ENCODE assay signal across 13 cellular contexts in the genomic region with DNA sequence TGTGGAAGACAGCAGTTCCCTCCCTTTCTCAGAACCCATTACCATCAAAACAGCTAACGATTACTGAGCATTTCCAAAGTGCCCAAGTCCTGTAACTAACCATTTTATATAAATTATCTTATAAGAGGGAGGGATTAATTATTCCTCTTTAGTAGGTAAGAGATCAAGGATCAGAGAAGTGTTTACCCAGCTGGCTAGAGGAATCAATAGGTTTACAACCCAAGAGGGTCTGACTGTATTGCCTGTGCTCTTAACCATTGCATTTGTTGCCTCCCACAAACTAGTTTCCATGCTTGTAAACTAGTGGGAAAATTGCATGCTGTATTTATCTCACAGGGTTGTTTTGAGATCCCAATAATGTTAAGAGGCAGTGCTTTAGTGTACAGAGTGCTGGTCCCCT. TPM values are rescaled to one million over a fixed set of nuclear protein-coding genes. Genes with fewer than 3 reads are reported as not detected.
DNase-seq lines count a peak whose midpoint lies in the region; ATAC-seq, FAIRE-seq and TF ChIP-seq lines count a peak whose summit lies in the region.
"Had no signal": no experiment of that assay in that cellular context is flagged by ENCODE, and none has a peak within 500 bp of the region (broad histone marks: within the 10 kb centered on the region; RNA-seq: fewer than 3 reads in every experiment).

No MANE protein-coding gene starts in this region.

- H3K79me2 ChIP-seq in HepG2 (ENCODE audit: insufficient read depth, low read length) (no peaks in the 10 kb centered on the region), OCI-LY7 (ENCODE audit: insufficient read depth, low read depth, low read length) (no peaks in the 10 kb centered on the region)

- no peak for FAIRE-seq in HepG2 (lab: Jason Lieb, UNC)
- FAIRE-seq: H54 had no signal

- POLR2A ChIA-PET in HepG2 (lab: Yijun Ruan, JAX): interaction anchor here (1.1 to 4.2 kb wide), 6 partner anchors 11 to 81 kb away, joined by 3 to 32 read pairs (median 4); a partner anchor contains a TSS
- POLR2A ChIA-PET in OCI-LY7 (lab: Charles Lee): interaction anchor here (0.7 to 1.9 kb wide), 3 partner anchors 9 to 37 kb away, joined by 3 to 5 read pairs (median 3); no protein-coding TSS in a partner anchor

- TF ChIP-seq EP300 in HepG2 (IDR thresholded peaks at IDR 0.05; ENCODE audit: low read depth in 2 of 2, low read length in 2 of 2): no peak
- TF ChIP-seq EP300 in HepG2 (CRISPR knock-in tag; IDR thresholded peaks at IDR 0.05; ENCODE audit: borderline replicate concordance): no peak

- in situ Hi-C loops in HepG2 (cut with HindIII; ENCODE audit: extremely low pct_ligation_motif_present, low pct_unique_long_range_greater_than_20kb): no loop called here

- H3K27me3 ChIP-seq in HepG2 (ENCODE audit: control insufficient read depth in 1 of 2, insufficient read depth in 2 of 2, low read length in 2 of 2) (peaks cover 2 to 5% of the 10 kb centered on the region in 2 experiments; a peak in 2 of 5 replicates), right lobe of liver (no peaks in the 10 kb centered on the region), thoracic aorta (replicated peaks; ENCODE audit: insufficient read depth) (no peaks in the 10 kb centered on the region), spleen (replicated peaks in 1 of 7) (peaks cover 0 to 26% (median 4%) of the 10 kb centered on the region in 7 donors)

- no peaks in the 10 kb centered on the region for H3K9me2 ChIP-seq in OCI-LY7 (ENCODE audit: insufficient read depth, low read length)

- H3K4me2 ChIP-seq in HepG2 (ENCODE audit: low read depth, low read length) (peak overlapping the region; percentile 27; the same call in 1 of the 2 replicates), OCI-LY7 (ENCODE audit: low read length) (no peak overlapping the region)

- no peak overlapping the region for H3K27ac ChIP-seq in HepG2 (ENCODE audit: extremely low read length, insufficient read depth, low read length)
- H3K27ac ChIP-seq in right lobe of liver: no peak overlapping the region
- H3K27ac ChIP-seq in coronary artery: peak overlapping the region; percentile 61 to 97
- peak overlapping the region; percentile 10 to 99 for H3K27ac ChIP-seq in thoracic aorta
- no peak overlapping the region for H3K27ac ChIP-seq in OCI-LY7 (ENCODE audit: low read depth, low read length, poor library complexity, severe bottlenecking)
- H3K27ac ChIP-seq in spleen: no peak overlapping the region
- H3K27ac ChIP-seq: VCaP had no signal

- H3K9me3 ChIP-seq in HepG2 (ENCODE audit: low read length): peaks cover 23% of the 10 kb centered on the region
- H3K9me3 ChIP-seq in right lobe of liver: peaks cover 0 to 4% (median 0%) of the 10 kb centered on the region in 4 donors
- H3K9me3 ChIP-seq in thoracic aorta: peaks cover 6% of the 10 kb centered on the region
- peaks cover 24% of the 10 kb centered on the region for H3K9me3 ChIP-seq in OCI-LY7 (ENCODE audit: low read length)
- H3K9me3 ChIP-seq in spleen: peaks cover 4 to 26% (median 22%) of the 10 kb centered on the region in 8 donors

- H2AFZ ChIP-seq in HepG2 (ENCODE audit: low read length) (no peak overlapping the region), OCI-LY7 (ENCODE audit: low read length) (no peak overlapping the region)

- H3K4me1 ChIP-seq in HepG2 (ENCODE audit: insufficient read depth, low read length): peaks cover 25% of the 10 kb centered on the region
- peaks cover 0 to 9% (median 0%) of the 10 kb centered on the region in 4 donors for H3K4me1 ChIP-seq in right lobe of liver
- peaks cover 9 to 18% of the 10 kb centered on the region in 2 donors for H3K4me1 ChIP-seq in thoracic aorta (ENCODE audit: control insufficient read depth in 1 of 2, low read depth in 2 of 2)
- no peaks in the 10 kb centered on the region for H3K4me1 ChIP-seq in OCI-LY7 (ENCODE audit: insufficient read depth, low read length, poor library complexity, severe bottlenecking)
- H3K4me1 ChIP-seq in spleen: peaks cover 2 to 43% (median 33%) of the 10 kb centered on the region in 6 donors

- TF ChIP-seq RAD21 in HepG2 (CRISPR knock-in tag; IDR thresholded peaks at IDR 0.05): no peak

- intact Hi-C loops in HepG2 (cut with micrococcal nuclease; ENCODE audit: unreplicated experiment) (no loop called here), right lobe of liver (cut with DNase I) (no loop called here), OCI-LY7 (cut with micrococcal nuclease; ENCODE audit: unreplicated experiment) (no loop called here), spleen (cut with DNase I; ENCODE audit: low total_unique reads) (no loop called here)

- no peaks in the 10 kb centered on the region for H4K20me1 ChIP-seq in HepG2 (ENCODE audit: insufficient read depth, low read length)
- H4K20me1 ChIP-seq in OCI-LY7 (ENCODE audit: insufficient read depth, low read length): no peaks in the 10 kb centered on the region

- no peak for TF ChIP-seq CTCF in HepG2 (CRISPR knock-in tag; IDR thresholded peaks at IDR 0.05)
- TF ChIP-seq CTCF in right lobe of liver (IDR thresholded peaks at IDR 0.05): no peak
- TF ChIP-seq CTCF in coronary artery (IDR thresholded peaks at IDR 0.05): no peak
- TF ChIP-seq CTCF in thoracic aorta (IDR thresholded peaks at IDR 0.05): no peak
- no peak for TF ChIP-seq CTCF in OCI-LY7 (conservative IDR thresholded peaks at IDR 0.05; ENCODE audit: low read length)
- no peak for TF ChIP-seq CTCF in spleen (IDR thresholded peaks at IDR 0.05 in 8 of 11, conservative IDR thresholded peaks at IDR 0.05 in 3 of 11)

- ATAC-seq in HepG2 (no peak), right lobe of liver (no peak), thoracic aorta (ENCODE audit: insufficient number of reproducible peaks, low FRiP score, low read depth) (no peak)
- ATAC-seq: left cardiac atrium had no signal

- BruUV-seq in HepG2 (replicated peaks; lab: Mats Ljungman, UMichigan) (no TSS peak), OCI-LY7 (replicated peaks; lab: Mats Ljungman, UMichigan) (no TSS peak)

- DNase-seq in HepG2 (ENCODE audit: low spot score) (no peak), right lobe of liver (no peak), NCI-H345 treated with DMSO at 0.1 percent for 48 hours (lab: John Stamatoyannopoulos, UW; ENCODE audit: unreplicated experiment) (peak; percentile 70), coronary artery (ENCODE audit: low spot score) (no peak), thoracic aorta (ENCODE audit: low spot score) (no peak), GM03348 (ENCODE audit: low spot score) (no peak), OCI-LY7 (ENCODE audit: low spot score) (no peak), spleen (no peak)
- DNase-seq: COR-L47, left cardiac atrium, NCI-H2081 had no signal

- CTCF ChIA-PET in HepG2 (lab: Yijun Ruan, JAX; ENCODE audit: low intra/inter-chr PET ratio, low total read pairs) (no interaction called here), OCI-LY7 (lab: Charles Lee; ENCODE audit: unreplicated experiment) (no interaction called here)

- WGBS in HepG2 (ENCODE audit: low lambda C conversion rate): 57% methylated on average over 1 of the region's 1 CpG
- WGBS in right lobe of liver (ENCODE audit: insufficient coverage, low coverage, low lambda C conversion rate, missing lambda C conversion rate): 93% methylated on average over 1 of the region's 1 CpG
- 78 to 88% (median 80%) methylated on average over 1 of the region's 1 CpG for WGBS in spleen, 5 donors

- TF ChIP-seq POLR2A in HepG2 (IDR thresholded peaks at IDR 0.05; ENCODE audit: insufficient read depth in 1 of 2, low read depth in 2 of 2, low read length in 2 of 2) (no peak), right lobe of liver (IDR thresholded peaks at IDR 0.05) (no peak), spleen (IDR thresholded peaks at IDR 0.05) (no peak)

- no peak overlapping the region for H3K9ac ChIP-seq in HepG2 (ENCODE audit: insufficient read depth, low read depth, low read length)

- no peak overlapping the region for H3K4me3 ChIP-seq in HepG2 (replicated peaks in 1 of 3; ENCODE audit: insufficient read depth in 1 of 3, low read depth in 2 of 3, low read length in 3 of 3)
- no peak overlapping the region for H3K4me3 ChIP-seq in right lobe of liver
- no peak overlapping the region for H3K4me3 ChIP-seq in coronary artery
- H3K4me3 ChIP-seq in thoracic aorta: no peak overlapping the region
- no peak overlapping the region for H3K4me3 ChIP-seq in OCI-LY7 (ENCODE audit: low read depth, low read length, poor library complexity, severe bottlenecking)
- no peak overlapping the region for H3K4me3 ChIP-seq in spleen

- H3K36me3 ChIP-seq in HepG2 (replicated peaks in 1 of 2; ENCODE audit: control insufficient read depth in 1 of 2, insufficient read depth in 2 of 2, low read length in 2 of 2): no peaks in the 10 kb centered on the region
- H3K36me3 ChIP-seq in right lobe of liver: no peaks in the 10 kb centered on the region
- H3K36me3 ChIP-seq in thoracic aorta: peaks cover 1% of the 10 kb centered on the region
- H3K36me3 ChIP-seq in OCI-LY7 (ENCODE audit: insufficient read depth, low read length): no peaks in the 10 kb centered on the region; the same call in 1 of the 2 replicates
- peaks cover 0 to 15% (median 0%) of the 10 kb centered on the region in 6 donors for H3K36me3 ChIP-seq in spleen

RNA-seq across cellular contexts. Expression of a gene that starts 3.7 kb away (rescaled TPM):
- total RNA-seq in HepG2 (2016; rRNA removed; fragmentation: Illumina TruSeq; extraction: Trizol) (16.7 and 19.6 TPM in 2 replicates), right lobe of liver (1 to 10 TPM; 2.3 to 5.3 (median 3.3) TPM), thoracic aorta (100 to 1,000 TPM in 1 of 2 donors, 10 to 100 TPM in 1; 97.6 to 120 TPM), OCI-LY7 (2022) (not detected in 2 replicates), spleen (10 to 100 TPM; 15.8 to 38.5 (median 28.1) TPM)
- 27.1 and 31.8 TPM in 2 replicates for total RNA-seq in HepG2 (2016; cell fraction: cytosol; rRNA removed; fragmentation: Illumina TruSeq; extraction: Trizol; ENCODE audit: low read depth)
- total RNA-seq in HepG2 (2016; cell fraction: insoluble cytoplasmic fraction; rRNA removed; fragmentation: Illumina TruSeq; extraction: Trizol): 17.0 and 18.9 TPM in 2 replicates
- total RNA-seq in HepG2 (2016; cell fraction: membrane; rRNA removed; fragmentation: Illumina TruSeq; extraction: Trizol): 37.0 and 42.3 TPM in 2 replicates
- 9.4 and 9.5 TPM in 2 replicates for total RNA-seq in HepG2 (2016; cell fraction: nucleus; rRNA removed; fragmentation: Illumina TruSeq; extraction: Trizol)
- polyA plus RNA-seq in HepG2 (2011; rRNA removed) (47.6 and 50.4 TPM in 2 replicates), spleen (10 to 100 TPM; 19.0 to 36.2 (median 31.8) TPM)
- polyA plus RNA-seq in HepG2 (2011; cell fraction: cytosol; rRNA removed): 44.5 and 55.5 TPM in 2 replicates
- polyA plus RNA-seq in HepG2 (2011; cell fraction: nucleus; rRNA removed): 18.6 and 25.0 TPM in 2 replicates
- polyA plus RNA-seq in HepG2 (2012): 22.6 and 31.0 TPM in 2 replicates
- 59.2 and 64.6 TPM in 2 replicates for polyA plus RNA-seq in HepG2 (2016; cell fraction: cytosol; fragmentation: Illumina TruSeq; extraction: Trizol; ENCODE audit: low read depth)
- 33.0 and 35.8 TPM in 2 replicates for polyA plus RNA-seq in HepG2 (2016; cell fraction: insoluble cytoplasmic fraction; fragmentation: Illumina TruSeq; extraction: Trizol; ENCODE audit: low read depth)
- 58.6 and 59.9 TPM in 2 replicates for polyA plus RNA-seq in HepG2 (2016; cell fraction: membrane; fragmentation: Illumina TruSeq; extraction: Trizol; ENCODE audit: low read depth)
- 22.2 and 26.4 TPM in 2 replicates for polyA plus RNA-seq in HepG2 (2016; cell fraction: nucleus; fragmentation: Illumina TruSeq; extraction: Trizol; ENCODE audit: insufficient read depth, low read depth)
- polyA minus RNA-seq in HepG2 (2011; rRNA and poly(A)+ RNA removed; ENCODE audit: low replicate concordance): 9.7 and 31.5 TPM in 2 replicates
- 4.8 and 11.1 TPM in 2 replicates for polyA minus RNA-seq in HepG2 (2011; cell fraction: cytosol; rRNA and poly(A)+ RNA removed)
- 4.0 and 11.1 TPM in 2 replicates for polyA minus RNA-seq in HepG2 (2011; cell fraction: nucleus; rRNA and poly(A)+ RNA removed)
- 0.57 TPM in 1 of 2 replicates, not detected in the other for total RNA-seq in OCI-LY7 (2014; rRNA removed; shearing (Covaris generic))

RNA-seq across cellular contexts. Expression of a gene that starts 11.5 kb away (rescaled TPM):
- total RNA-seq in HepG2 (2016; rRNA removed; fragmentation: Illumina TruSeq; extraction: Trizol): 26.4 and 65.9 TPM in 2 replicates
- 16.2 and 16.8 TPM in 2 replicates for total RNA-seq in HepG2 (2016; cell fraction: cytosol; rRNA removed; fragmentation: Illumina TruSeq; extraction: Trizol; ENCODE audit: low read depth)
- 26.3 and 65.1 TPM in 2 replicates for total RNA-seq in HepG2 (2016; cell fraction: insoluble cytoplasmic fraction; rRNA removed; fragmentation: Illumina TruSeq; extraction: Trizol)
- 26.4 and 29.9 TPM in 2 replicates for total RNA-seq in HepG2 (2016; cell fraction: membrane; rRNA removed; fragmentation: Illumina TruSeq; extraction: Trizol)
- 64.4 and 84.9 TPM in 2 replicates for total RNA-seq in HepG2 (2016; cell fraction: nucleus; rRNA removed; fragmentation: Illumina TruSeq; extraction: Trizol)
- 74.1 and 85.7 TPM in 2 replicates for polyA plus RNA-seq in HepG2 (2011; rRNA removed)
- polyA plus RNA-seq in HepG2 (2011; cell fraction: cytosol; rRNA removed): 37.8 and 44.8 TPM in 2 replicates
- 94.4 and 98.4 TPM in 2 replicates for polyA plus RNA-seq in HepG2 (2011; cell fraction: nucleus; rRNA removed)
- polyA plus RNA-seq in HepG2 (2012): 62.3 and 63.6 TPM in 2 replicates
- 22.0 and 26.6 TPM in 2 replicates for polyA plus RNA-seq in HepG2 (2016; cell fraction: cytosol; fragmentation: Illumina TruSeq; extraction: Trizol; ENCODE audit: low read depth)
- 39.8 and 50.9 TPM in 2 replicates for polyA plus RNA-seq in HepG2 (2016; cell fraction: insoluble cytoplasmic fraction; fragmentation: Illumina TruSeq; extraction: Trizol; ENCODE audit: low read depth)
- polyA plus RNA-seq in HepG2 (2016; cell fraction: membrane; fragmentation: Illumina TruSeq; extraction: Trizol; ENCODE audit: low read depth): 33.2 and 33.6 TPM in 2 replicates
- 167 and 168 TPM in 2 replicates for polyA plus RNA-seq in HepG2 (2016; cell fraction: nucleus; fragmentation: Illumina TruSeq; extraction: Trizol; ENCODE audit: insufficient read depth, low read depth)
- polyA minus RNA-seq in HepG2 (2011; rRNA and poly(A)+ RNA removed; ENCODE audit: low replicate concordance): 86.1 and 91.5 TPM in 2 replicates
- 35.9 and 37.0 TPM in 2 replicates for polyA minus RNA-seq in HepG2 (2011; cell fraction: cytosol; rRNA and poly(A)+ RNA removed)
- 68.5 and 79.2 TPM in 2 replicates for polyA minus RNA-seq in HepG2 (2011; cell fraction: nucleus; rRNA and poly(A)+ RNA removed)
- 10 to 100 TPM; 35.7 to 58.4 (median 40.5) TPM for total RNA-seq in right lobe of liver
- 100 to 1,000 TPM; 117 to 169 TPM for total RNA-seq in thoracic aorta
- 75.7 and 104 TPM in 2 replicates for total RNA-seq in OCI-LY7 (2014; rRNA removed; shearing (Covaris generic))
- total RNA-seq in OCI-LY7 (2022): 79.4 and 89.2 TPM in 2 replicates
- 10 to 100 TPM; 60.2 to 82.8 (median 69.6) TPM for total RNA-seq in spleen
- polyA plus RNA-seq in spleen: 10 to 100 TPM; 42.5 to 51.0 (median 49.8) TPM

RNA-seq across cellular contexts. Expression of a gene that starts 26.3 kb away (rescaled TPM):
- not detected in 2 replicates for total RNA-seq in HepG2 (2016; rRNA removed; fragmentation: Illumina TruSeq; extraction: Trizol)
- not detected in 2 replicates for total RNA-seq in HepG2 (2016; cell fraction: cytosol; rRNA removed; fragmentation: Illumina TruSeq; extraction: Trizol; ENCODE audit: low read depth)
- total RNA-seq in HepG2 (2016; cell fraction: insoluble cytoplasmic fraction; rRNA removed; fragmentation: Illumina TruSeq; extraction: Trizol): not detected in 2 replicates
- not detected in 2 replicates for total RNA-seq in HepG2 (2016; cell fraction: membrane; rRNA removed; fragmentation: Illumina TruSeq; extraction: Trizol)
- not detected in 2 replicates for total RNA-seq in HepG2 (2016; cell fraction: nucleus; rRNA removed; fragmentation: Illumina TruSeq; extraction: Trizol)
- 0.11 TPM in 1 of 2 replicates, not detected in the other for polyA plus RNA-seq in HepG2 (2011; rRNA removed)
- polyA plus RNA-seq in HepG2 (2011; cell fraction: cytosol; rRNA removed): not detected in 2 replicates
- polyA plus RNA-seq in HepG2 (2011; cell fraction: nucleus; rRNA removed): not detected in 2 replicates
- polyA plus RNA-seq in HepG2 (2012): 0.32 and 0.45 TPM in 2 replicates
- polyA plus RNA-seq in HepG2 (2016; cell fraction: cytosol; fragmentation: Illumina TruSeq; extraction: Trizol; ENCODE audit: low read depth): not detected in 2 replicates
- not detected in 2 replicates for polyA plus RNA-seq in HepG2 (2016; cell fraction: insoluble cytoplasmic fraction; fragmentation: Illumina TruSeq; extraction: Trizol; ENCODE audit: low read depth)
- not detected in 2 replicates for polyA plus RNA-seq in HepG2 (2016; cell fraction: membrane; fragmentation: Illumina TruSeq; extraction: Trizol; ENCODE audit: low read depth)
- polyA plus RNA-seq in HepG2 (2016; cell fraction: nucleus; fragmentation: Illumina TruSeq; extraction: Trizol; ENCODE audit: insufficient read depth, low read depth): not detected in 2 replicates
- not detected in 2 replicates for polyA minus RNA-seq in HepG2 (2011; rRNA and poly(A)+ RNA removed; ENCODE audit: low replicate concordance)
- polyA minus RNA-seq in HepG2 (2011; cell fraction: cytosol; rRNA and poly(A)+ RNA removed): not detected in 2 replicates
- not detected in 2 replicates for polyA minus RNA-seq in HepG2 (2011; cell fraction: nucleus; rRNA and poly(A)+ RNA removed)
- not detected for total RNA-seq in right lobe of liver
- total RNA-seq in thoracic aorta: not detected
- total RNA-seq in OCI-LY7 (2014; rRNA removed; shearing (Covaris generic)): not detected in 2 replicates
- total RNA-seq in OCI-LY7 (2022): not detected in 2 replicates
- total RNA-seq in spleen: under 1 TPM in 2 of 7 donors, not detected in 5; 0.60 to 0.66 TPM
- under 1 TPM in 1 of 3 donors, not detected in 2; 0.08 TPM for polyA plus RNA-seq in spleen

RNA-seq across cellular contexts. Expression of a gene that starts 41.5 kb away (rescaled TPM):
- 22.0 and 38.3 TPM in 2 replicates for total RNA-seq in HepG2 (2016; rRNA removed; fragmentation: Illumina TruSeq; extraction: Trizol)
- 17.7 and 19.7 TPM in 2 replicates for total RNA-seq in HepG2 (2016; cell fraction: cytosol; rRNA removed; fragmentation: Illumina TruSeq; extraction: Trizol; ENCODE audit: low read depth)
- total RNA-seq in HepG2 (2016; cell fraction: insoluble cytoplasmic fraction; rRNA removed; fragmentation: Illumina TruSeq; extraction: Trizol): 22.2 and 38.4 TPM in 2 replicates
- total RNA-seq in HepG2 (2016; cell fraction: membrane; rRNA removed; fragmentation: Illumina TruSeq; extraction: Trizol): 35.6 and 38.6 TPM in 2 replicates
- 39.9 and 40.9 TPM in 2 replicates for total RNA-seq in HepG2 (2016; cell fraction: nucleus; rRNA removed; fragmentation: Illumina TruSeq; extraction: Trizol)
- 65.6 and 75.9 TPM in 2 replicates for polyA plus RNA-seq in HepG2 (2011; rRNA removed)
- 66.7 and 88.3 TPM in 2 replicates for polyA plus RNA-seq in HepG2 (2011; cell fraction: cytosol; rRNA removed)
- polyA plus RNA-seq in HepG2 (2011; cell fraction: nucleus; rRNA removed): 46.0 and 49.6 TPM in 2 replicates
- polyA plus RNA-seq in HepG2 (2012): 22.5 and 24.8 TPM in 2 replicates
- polyA plus RNA-seq in HepG2 (2016; cell fraction: cytosol; fragmentation: Illumina TruSeq; extraction: Trizol; ENCODE audit: low read depth): 16.5 and 19.7 TPM in 2 replicates
- polyA plus RNA-seq in HepG2 (2016; cell fraction: insoluble cytoplasmic fraction; fragmentation: Illumina TruSeq; extraction: Trizol; ENCODE audit: low read depth): 24.3 and 27.0 TPM in 2 replicates
- 29.1 and 31.7 TPM in 2 replicates for polyA plus RNA-seq in HepG2 (2016; cell fraction: membrane; fragmentation: Illumina TruSeq; extraction: Trizol; ENCODE audit: low read depth)
- 41.1 and 42.9 TPM in 2 replicates for polyA plus RNA-seq in HepG2 (2016; cell fraction: nucleus; fragmentation: Illumina TruSeq; extraction: Trizol; ENCODE audit: insufficient read depth, low read depth)
- polyA minus RNA-seq in HepG2 (2011; rRNA and poly(A)+ RNA removed; ENCODE audit: low replicate concordance): 127 and 240 TPM in 2 replicates
- 35.0 and 40.9 TPM in 2 replicates for polyA minus RNA-seq in HepG2 (2011; cell fraction: cytosol; rRNA and poly(A)+ RNA removed)
- 56.0 and 62.5 TPM in 2 replicates for polyA minus RNA-seq in HepG2 (2011; cell fraction: nucleus; rRNA and poly(A)+ RNA removed)
- total RNA-seq in right lobe of liver: 10 to 100 TPM; 16.6 to 26.2 (median 20.8) TPM
- 10 to 100 TPM; 24.6 to 40.8 TPM for total RNA-seq in thoracic aorta
- 22.3 and 37.6 TPM in 2 replicates for total RNA-seq in OCI-LY7 (2014; rRNA removed; shearing (Covaris generic))
- total RNA-seq in OCI-LY7 (2022): 8.6 and 9.6 TPM in 2 replicates
- 10 to 100 TPM; 23.7 to 69.8 (median 35.3) TPM for total RNA-seq in spleen
- 10 to 100 TPM; 15.1 to 22.2 (median 21.6) TPM for polyA plus RNA-seq in spleen

RNA-seq across cellular contexts. Expression of a gene that starts 56.2 kb away (rescaled TPM):
- 36.0 and 65.1 TPM in 2 replicates for total RNA-seq in HepG2 (2016; rRNA removed; fragmentation: Illumina TruSeq; extraction: Trizol)
- total RNA-seq in HepG2 (2016; cell fraction: cytosol; rRNA removed; fragmentation: Illumina TruSeq; extraction: Trizol; ENCODE audit: low read depth): 6.2 and 6.3 TPM in 2 replicates
- total RNA-seq in HepG2 (2016; cell fraction: insoluble cytoplasmic fraction; rRNA removed; fragmentation: Illumina TruSeq; extraction: Trizol): 34.4 and 64.3 TPM in 2 replicates
- 21.2 and 23.6 TPM in 2 replicates for total RNA-seq in HepG2 (2016; cell fraction: membrane; rRNA removed; fragmentation: Illumina TruSeq; extraction: Trizol)
- 61.5 and 66.3 TPM in 2 replicates for total RNA-seq in HepG2 (2016; cell fraction: nucleus; rRNA removed; fragmentation: Illumina TruSeq; extraction: Trizol)
- 49.0 and 67.2 TPM in 2 replicates for polyA plus RNA-seq in HepG2 (2011; rRNA removed)
- 51.5 and 81.1 TPM in 2 replicates for polyA plus RNA-seq in HepG2 (2011; cell fraction: cytosol; rRNA removed)
- polyA plus RNA-seq in HepG2 (2011; cell fraction: nucleus; rRNA removed): 16.0 and 26.7 TPM in 2 replicates
- 44.1 and 51.7 TPM in 2 replicates for polyA plus RNA-seq in HepG2 (2012)
- 5.0 TPM in 2 replicates for polyA plus RNA-seq in HepG2 (2016; cell fraction: cytosol; fragmentation: Illumina TruSeq; extraction: Trizol; ENCODE audit: low read depth)
- 33.1 and 34.5 TPM in 2 replicates for polyA plus RNA-seq in HepG2 (2016; cell fraction: insoluble cytoplasmic fraction; fragmentation: Illumina TruSeq; extraction: Trizol; ENCODE audit: low read depth)
- polyA plus RNA-seq in HepG2 (2016; cell fraction: membrane; fragmentation: Illumina TruSeq; extraction: Trizol; ENCODE audit: low read depth): 13.3 and 15.5 TPM in 2 replicates
- polyA plus RNA-seq in HepG2 (2016; cell fraction: nucleus; fragmentation: Illumina TruSeq; extraction: Trizol; ENCODE audit: insufficient read depth, low read depth): 86.0 and 86.3 TPM in 2 replicates
- polyA minus RNA-seq in HepG2 (2011; rRNA and poly(A)+ RNA removed; ENCODE audit: low replicate concordance): 33.3 and 94.7 TPM in 2 replicates
- polyA minus RNA-seq in HepG2 (2011; cell fraction: cytosol; rRNA and poly(A)+ RNA removed): 68.1 and 88.6 TPM in 2 replicates
- 15.1 and 31.3 TPM in 2 replicates for polyA minus RNA-seq in HepG2 (2011; cell fraction: nucleus; rRNA and poly(A)+ RNA removed)
- total RNA-seq in right lobe of liver: 100 to 1,000 TPM in 4 of 6 experiments, 10 to 100 TPM in 2; 84.3 to 373 (median 116) TPM
- total RNA-seq in thoracic aorta: 100 to 1,000 TPM in 1 of 2 donors, 10 to 100 TPM in 1; 93.5 to 108 TPM
- not detected in 2 replicates for total RNA-seq in OCI-LY7 (2014; rRNA removed; shearing (Covaris generic))
- not detected in 2 replicates for total RNA-seq in OCI-LY7 (2022)
- 10 to 100 TPM; 27.2 to 56.1 (median 39.7) TPM for total RNA-seq in spleen
- polyA plus RNA-seq in spleen: 10 to 100 TPM; 10.4 to 21.0 (median 15.5) TPM

Comparison
In these comparisons a context has a peak if more than half of its experiments do, and no peak if none do; other contexts are left out.
1. H3K27ac ChIP-seq: peak in coronary artery (2 of 2) and thoracic aorta (2 of 2); none in HepG2 (single experiment), right lobe of liver (0 of 3), OCI-LY7 (single experiment) and spleen (0 of 8).